ENCODE assay signal across 14 cellular contexts in genomic region chr18:51425475-51425874, GRCh38.
DNase-seq lines count a peak whose midpoint lies in the region; ATAC-seq, FAIRE-seq and TF ChIP-seq lines count a peak whose summit lies in the region.
"Had no signal": no experiment of that assay in that cellular context is flagged by ENCODE, and none has a peak within 500 bp of the region (broad histone marks: within the 10 kb centered on the region; RNA-seq: fewer than 3 reads in every experiment).

No MANE protein-coding gene starts in this region.

- peaks cover 0 to 4% (median 0%) of the 10 kb centered on the region in 7 donors for H3K4me1 Mint-ChIP-seq in naive thymus-derived CD4-positive, alpha-beta T cell

- H3K36me3 ChIP-seq in bronchial epithelial cell (ENCODE audit: control insufficient read depth, insufficient read depth, low read length) (no peaks in the 10 kb centered on the region), brain microvascular endothelial cell (replicated peaks) (no peaks in the 10 kb centered on the region)
- no peaks in the 10 kb centered on the region for H3K36me3 ChIP-seq in naive thymus-derived CD4-positive, alpha-beta T cell (ENCODE audit: control insufficient read depth in 2 of 3, insufficient read depth in 3 of 3, low read length in 3 of 3)
- H3K36me3 ChIP-seq: SJSA1, thoracic aorta had no signal

- no peak overlapping the region for H3K4me3 Mint-ChIP-seq in naive thymus-derived CD4-positive, alpha-beta T cell

- H3K27ac ChIP-seq in naive thymus-derived CD4-positive, alpha-beta T cell (ENCODE audit: low read depth, low read length), result no peak overlapping the region
- no peak overlapping the region for H3K27ac ChIP-seq in brain microvascular endothelial cell
- H3K27ac ChIP-seq: dorsolateral prefrontal cortex, psoas muscle, SJSA1, thoracic aorta had no signal

- H3K4me1 ChIP-seq in naive thymus-derived CD4-positive, alpha-beta T cell (ENCODE audit: control insufficient read depth in 2 of 2, insufficient read depth in 2 of 2, low read length in 2 of 2), result no peaks in the 10 kb centered on the region
- H3K4me1 ChIP-seq: psoas muscle, SJSA1 had no signal

- DNase-seq in bronchial epithelial cell (ENCODE audit: low read depth) (peak; percentile 7), brain microvascular endothelial cell (no peak), NCI-H1436 treated with DMSO at 0.1 percent for 48 hours (lab: John Stamatoyannopoulos, UW) (no peak)
- no peak for DNase-seq in naive thymus-derived CD4-positive, alpha-beta T cell
- DNase-seq: activated CD4-positive, CD25-positive, alpha-beta regulatory T cell; dorsolateral prefrontal cortex; NCI-H446 had no signal

- TF ChIP-seq CTCF in bronchial epithelial cell (IDR thresholded peaks at IDR 0.05; ENCODE audit: insufficient read depth, low read length, severe bottlenecking), result no peak
- no peak for TF ChIP-seq CTCF in brain microvascular endothelial cell (IDR thresholded peaks at IDR 0.05; ENCODE audit: low read depth, low read length, missing control alignments)

- H3K36me3 Mint-ChIP-seq in naive thymus-derived CD4-positive, alpha-beta T cell, result no peaks in the 10 kb centered on the region

- H3K27me3 ChIP-seq in bronchial epithelial cell (ENCODE audit: control insufficient read depth, insufficient read depth, low read length) (no peaks in the 10 kb centered on the region), brain microvascular endothelial cell (replicated peaks) (no peaks in the 10 kb centered on the region)
- H3K27me3 ChIP-seq in naive thymus-derived CD4-positive, alpha-beta T cell (ENCODE audit: control insufficient read depth in 2 of 2, insufficient read depth in 2 of 2, low read length in 2 of 2), result no peaks in the 10 kb centered on the region
- H3K27me3 ChIP-seq: SJSA1 had no signal

- CTCF ChIA-PET in naive thymus-derived CD4-positive, alpha-beta T cell (lab: Charles Lee), result no interaction called here

- peaks cover 0 to 33% (median 13%) of the 10 kb centered on the region in 5 donors for H3K27me3 Mint-ChIP-seq in naive thymus-derived CD4-positive, alpha-beta T cell

- no peaks in the 10 kb centered on the region for H3K9me3 ChIP-seq in naive thymus-derived CD4-positive, alpha-beta T cell (ENCODE audit: control insufficient read depth in 2 of 3, low read length in 3 of 3)
- H3K9me3 ChIP-seq: psoas muscle, SJSA1, thoracic aorta had no signal

- POLR2A ChIA-PET in naive thymus-derived CD4-positive, alpha-beta T cell (lab: Charles Lee), result no interaction called here

- no peak overlapping the region for H3K4me3 ChIP-seq in bronchial epithelial cell (ENCODE audit: low read depth, low read length)
- H3K4me3 ChIP-seq in naive thymus-derived CD4-positive, alpha-beta T cell (ENCODE audit: low read length), result no peak overlapping the region
- no peak overlapping the region for H3K4me3 ChIP-seq in brain microvascular endothelial cell (ENCODE audit: low read depth, low read length)
- H3K4me3 ChIP-seq: dorsolateral prefrontal cortex, lung, psoas muscle, SJSA1, thoracic aorta had no signal

- intact Hi-C loops in naive thymus-derived CD4-positive, alpha-beta T cell (cut with micrococcal nuclease), result no loop called here

- in situ Hi-C loops in brain microvascular endothelial cell (cut with HindIII; ENCODE audit: low pct_ligation_motif_present, low sequenced_read_pairs), result no loop called here

- H3K9me3 Mint-ChIP-seq in naive thymus-derived CD4-positive, alpha-beta T cell, result peaks cover 0 to 4% (median 0%) of the 10 kb centered on the region in 11 donors

- peak; percentile 39 for ATAC-seq in GM18499 (IDR thresholded peaks at IDR 0.05; ENCODE audit: insufficient read depth, unreplicated experiment)
- peak; percentile 80 for ATAC-seq in GM19035 (IDR thresholded peaks at IDR 0.05; ENCODE audit: unreplicated experiment)
- peak; percentile 80 for ATAC-seq in HG02884 (IDR thresholded peaks at IDR 0.05; ENCODE audit: unreplicated experiment)
- no peak for ATAC-seq in naive thymus-derived CD4-positive, alpha-beta T cell
- ATAC-seq: psoas muscle had no signal

- no peak overlapping the region for H3K27ac Mint-ChIP-seq in naive thymus-derived CD4-positive, alpha-beta T cell

- no peak for FAIRE-seq in bronchial epithelial cell (lab: Jason Lieb, UNC)
